ENCODE assay signal across 9 cellular contexts in the genomic region with DNA sequence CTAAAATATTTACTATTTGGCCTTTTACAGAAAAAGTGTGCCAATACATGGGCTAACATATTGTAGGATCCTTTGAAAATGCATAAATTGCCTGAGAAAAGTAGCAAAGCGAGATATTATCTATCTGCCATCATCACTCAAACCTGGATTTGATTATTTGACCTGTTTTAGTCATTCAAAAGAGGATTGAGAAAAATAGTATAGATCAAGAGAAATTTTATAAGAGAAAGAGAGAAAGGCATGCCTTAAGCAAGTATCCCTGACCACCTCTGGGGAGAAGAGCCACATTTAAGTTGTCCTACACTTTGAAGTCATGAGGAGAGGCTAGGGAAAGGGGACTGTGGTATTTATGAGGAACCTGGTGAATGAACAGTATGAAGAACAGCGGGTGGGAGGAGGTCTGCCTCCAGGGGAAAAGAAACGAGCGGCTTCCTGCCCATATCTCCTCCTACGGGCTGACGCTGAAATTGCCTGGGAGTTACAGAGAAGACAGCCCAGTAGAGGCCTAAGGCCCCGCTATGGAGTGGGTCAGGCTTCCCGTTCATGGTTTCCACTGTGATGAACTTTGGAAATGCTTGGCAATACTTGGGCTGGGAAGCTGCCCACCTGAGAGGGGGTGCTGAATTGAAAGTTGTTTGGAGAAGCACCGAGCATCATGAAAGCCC.
DNase-seq lines count a peak whose midpoint lies in the region; ATAC-seq and TF ChIP-seq lines count a peak whose summit lies in the region.
"Had no signal": no experiment of that assay in that cellular context is flagged by ENCODE, and none has a peak within 500 bp of the region (broad histone marks: within the 10 kb centered on the region; RNA-seq: fewer than 3 reads in every experiment).

No MANE protein-coding gene starts in this region.

- peak; percentile 10 for DNase-seq in stimulated activated CD4-positive, alpha-beta T cell treated with anti-CD3 and anti-CD28 coated beads, Interleukin-15, amount 100 ng/mL, for 24 hours
- DNase-seq in stimulated activated CD4-positive, alpha-beta T cell treated with anti-CD3 and anti-CD28 coated beads, Interleukin-4, amount 100 ng/mL, for 4 hours: no peak
- peak; percentile 13 for DNase-seq in left ventricle myocardium inferior
- peak in 1 of 2 donors; percentile 24 for DNase-seq in uterus
- DNase-seq in mesothelial cell of epicardium (ENCODE audit: low spot score in 2 of 2, unreplicated experiment in 2 of 2): no peak
- no peak for DNase-seq in activated CD4-positive, alpha-beta T cell treated with anti-CD3 and anti-CD28 coated beads, Interleukin-2, amount 50 U/mL, for 4 hours

- H3K4me1 ChIP-seq in left ventricle myocardium inferior (no peaks in the 10 kb centered on the region), uterus (no peaks in the 10 kb centered on the region)
- H3K4me1 ChIP-seq: Caco-2 had no signal

- H3K27me3 ChIP-seq in left ventricle myocardium inferior (ENCODE audit: low read depth): no peaks in the 10 kb centered on the region
- H3K27me3 ChIP-seq in uterus: peaks cover 0 to 5% of the 10 kb centered on the region in 2 donors

- peaks cover 4% of the 10 kb centered on the region for H3K9me3 Mint-ChIP-seq in mesothelial cell of epicardium

- H3K4me1 Mint-ChIP-seq in mesothelial cell of epicardium: peaks cover 11% of the 10 kb centered on the region

- no peak overlapping the region for H3K4me3 ChIP-seq in left ventricle myocardium inferior
- no peak overlapping the region for H3K4me3 ChIP-seq in uterus

- intact Hi-C loops in left ventricle myocardium inferior (cut with micrococcal nuclease) (no loop called here), uterus (cut with DNase I; ENCODE audit: low total_unique reads) (no loop called here)

- no peaks in the 10 kb centered on the region for H3K36me3 Mint-ChIP-seq in mesothelial cell of epicardium

- H3K4me3 Mint-ChIP-seq in mesothelial cell of epicardium: no peak overlapping the region

- H3K9me3 ChIP-seq in left ventricle myocardium inferior (replicated peaks) (no peaks in the 10 kb centered on the region), uterus (no peaks in the 10 kb centered on the region)
- H3K9me3 ChIP-seq: Caco-2 had no signal

- H3K36me3 ChIP-seq in left ventricle myocardium inferior (no peaks in the 10 kb centered on the region), uterus (no peaks in the 10 kb centered on the region)

- no peaks in the 10 kb centered on the region for H3K27me3 Mint-ChIP-seq in mesothelial cell of epicardium (ENCODE audit: low read depth)

- H3K27ac Mint-ChIP-seq in mesothelial cell of epicardium: no peak overlapping the region

- H3K27ac ChIP-seq in left ventricle myocardium inferior (replicated peaks) (peak overlapping the region; percentile 63), uterus (peak overlapping the region; percentile 0 to 42)

- TF ChIP-seq CTCF in left ventricle myocardium inferior (IDR thresholded peaks at IDR 0.05; ENCODE audit: borderline replicate concordance): no peak
- no peak for TF ChIP-seq CTCF in uterus (IDR thresholded peaks at IDR 0.05)
- no peak for TF ChIP-seq CTCF in mesothelial cell of epicardium (IDR thresholded peaks at IDR 0.05; ENCODE audit: unreplicated experiment)

- no peak for TF ChIP-seq POLR2A in uterus (IDR thresholded peaks at IDR 0.05)

- peak; percentile 42 for ATAC-seq in SK-N-SH treated with all-trans-retinoic acid at 6 μM for 48 hours
- ATAC-seq in GM19395 (IDR thresholded peaks at IDR 0.05; ENCODE audit: unreplicated experiment): no peak

TF ChIP-seq in SK-N-SH treated with all-trans-retinoic acid at 6 μM for 48 hours, 23 proteins besides CTCF, POLR2A, EP300 and RAD21:
- no peak for TF ChIP-seq PPARA (CRISPR knock-in tag; IDR thresholded peaks at IDR 0.05; ENCODE audit: borderline replicate concordance)
- TF ChIP-seq, protein P1, sequence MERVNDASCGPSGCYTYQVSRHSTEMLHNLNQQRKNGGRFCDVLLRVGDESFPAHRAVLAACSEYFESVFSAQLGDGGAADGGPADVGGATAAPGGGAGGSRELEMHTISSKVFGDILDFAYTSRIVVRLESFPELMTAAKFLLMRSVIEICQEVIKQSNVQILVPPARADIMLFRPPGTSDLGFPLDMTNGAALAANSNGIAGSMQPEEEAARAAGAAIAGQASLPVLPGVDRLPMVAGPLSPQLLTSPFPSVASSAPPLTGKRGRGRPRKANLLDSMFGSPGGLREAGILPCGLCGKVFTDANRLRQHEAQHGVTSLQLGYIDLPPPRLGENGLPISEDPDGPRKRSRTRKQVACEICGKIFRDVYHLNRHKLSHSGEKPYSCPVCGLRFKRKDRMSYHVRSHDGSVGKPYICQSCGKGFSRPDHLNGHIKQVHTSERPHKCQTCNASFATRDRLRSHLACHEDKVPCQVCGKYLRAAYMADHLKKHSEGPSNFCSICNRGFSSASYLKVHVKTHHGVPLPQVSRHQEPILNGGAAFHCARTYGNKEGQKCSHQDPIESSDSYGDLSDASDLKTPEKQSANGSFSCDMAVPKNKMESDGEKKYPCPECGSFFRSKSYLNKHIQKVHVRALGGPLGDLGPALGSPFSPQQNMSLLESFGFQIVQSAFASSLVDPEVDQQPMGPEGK (CRISPR knock-in tag; IDR thresholded peaks at IDR 0.05; ENCODE audit: borderline replicate concordance): no peak
- TF ChIP-seq, protein P2, sequence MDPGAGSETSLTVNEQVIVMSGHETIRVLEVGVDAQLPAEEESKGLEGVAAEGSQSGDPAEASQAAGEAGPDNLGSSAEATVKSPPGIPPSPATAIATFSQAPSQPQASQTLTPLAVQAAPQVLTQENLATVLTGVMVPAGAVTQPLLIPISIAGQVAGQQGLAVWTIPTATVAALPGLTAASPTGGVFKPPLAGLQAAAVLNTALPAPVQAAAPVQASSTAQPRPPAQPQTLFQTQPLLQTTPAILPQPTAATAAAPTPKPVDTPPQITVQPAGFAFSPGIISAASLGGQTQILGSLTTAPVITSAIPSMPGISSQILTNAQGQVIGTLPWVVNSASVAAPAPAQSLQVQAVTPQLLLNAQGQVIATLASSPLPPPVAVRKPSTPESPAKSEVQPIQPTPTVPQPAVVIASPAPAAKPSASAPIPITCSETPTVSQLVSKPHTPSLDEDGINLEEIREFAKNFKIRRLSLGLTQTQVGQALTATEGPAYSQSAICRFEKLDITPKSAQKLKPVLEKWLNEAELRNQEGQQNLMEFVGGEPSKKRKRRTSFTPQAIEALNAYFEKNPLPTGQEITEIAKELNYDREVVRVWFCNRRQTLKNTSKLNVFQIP (CRISPR knock-in tag; IDR thresholded peaks at IDR 0.05; ENCODE audit: borderline replicate concordance, low read depth): no peak
- TF ChIP-seq SNAI2 (CRISPR knock-in tag; IDR thresholded peaks at IDR 0.05): no peak
- TF ChIP-seq, protein P3, sequence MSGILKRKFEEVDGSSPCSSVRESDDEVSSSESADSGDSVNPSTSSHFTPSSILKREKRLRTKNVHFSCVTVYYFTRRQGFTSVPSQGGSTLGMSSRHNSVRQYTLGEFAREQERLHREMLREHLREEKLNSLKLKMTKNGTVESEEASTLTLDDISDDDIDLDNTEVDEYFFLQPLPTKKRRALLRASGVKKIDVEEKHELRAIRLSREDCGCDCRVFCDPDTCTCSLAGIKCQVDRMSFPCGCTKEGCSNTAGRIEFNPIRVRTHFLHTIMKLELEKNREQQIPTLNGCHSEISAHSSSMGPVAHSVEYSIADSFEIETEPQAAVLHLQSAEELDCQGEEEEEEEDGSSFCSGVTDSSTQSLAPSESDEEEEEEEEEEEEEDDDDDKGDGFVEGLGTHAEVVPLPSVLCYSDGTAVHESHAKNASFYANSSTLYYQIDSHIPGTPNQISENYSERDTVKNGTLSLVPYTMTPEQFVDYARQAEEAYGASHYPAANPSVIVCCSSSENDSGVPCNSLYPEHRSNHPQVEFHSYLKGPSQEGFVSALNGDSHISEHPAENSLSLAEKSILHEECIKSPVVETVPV (CRISPR knock-in tag; IDR thresholded peaks at IDR 0.05): no peak
- TF ChIP-seq, protein P4, sequence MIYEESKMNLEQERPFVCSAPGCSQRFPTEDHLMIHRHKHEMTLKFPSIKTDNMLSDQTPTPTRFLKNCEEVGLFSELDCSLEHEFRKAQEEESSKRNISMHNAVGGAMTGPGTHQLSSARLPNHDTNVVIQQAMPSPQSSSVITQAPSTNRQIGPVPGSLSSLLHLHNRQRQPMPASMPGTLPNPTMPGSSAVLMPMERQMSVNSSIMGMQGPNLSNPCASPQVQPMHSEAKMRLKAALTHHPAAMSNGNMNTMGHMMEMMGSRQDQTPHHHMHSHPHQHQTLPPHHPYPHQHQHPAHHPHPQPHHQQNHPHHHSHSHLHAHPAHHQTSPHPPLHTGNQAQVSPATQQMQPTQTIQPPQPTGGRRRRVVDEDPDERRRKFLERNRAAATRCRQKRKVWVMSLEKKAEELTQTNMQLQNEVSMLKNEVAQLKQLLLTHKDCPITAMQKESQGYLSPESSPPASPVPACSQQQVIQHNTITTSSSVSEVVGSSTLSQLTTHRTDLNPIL (CRISPR knock-in tag; IDR thresholded peaks at IDR 0.05; ENCODE audit: low read depth): no peak
- no peak for TF ChIP-seq ESRRG (CRISPR knock-in tag; IDR thresholded peaks at IDR 0.05)
- no peak for TF ChIP-seq OSR1 (CRISPR knock-in tag; IDR thresholded peaks at IDR 0.05)
- no peak for TF ChIP-seq ZNF70 (CRISPR knock-in tag; IDR thresholded peaks at IDR 0.05)

Comparison
In these comparisons a context has a peak if more than half of its experiments do, and no peak if none do; other contexts are left out.
1. DNase-seq: peak in stimulated activated CD4-positive, alpha-beta T cell treated with anti-CD3 and anti-CD28 coated beads, Interleukin-15, amount 100 ng/mL, for 24 hours (single experiment) and left ventricle myocardium inferior (single experiment); none in stimulated activated CD4-positive, alpha-beta T cell treated with anti-CD3 and anti-CD28 coated beads, Interleukin-4, amount 100 ng/mL, for 4 hours (0 of 2), mesothelial cell of epicardium (0 of 2) and activated CD4-positive, alpha-beta T cell treated with anti-CD3 and anti-CD28 coated beads, Interleukin-2, amount 50 U/mL, for 4 hours (0 of 2).